Comparison of ENCODE assay signal across 28 cellular contexts in genomic region chr9:23556459-23556858, GRCh38.
DNase-seq lines count a peak whose midpoint lies in the region; ATAC-seq and TF ChIP-seq lines count a peak whose summit lies in the region.
"Had no signal": no experiment of that assay in that cellular context is flagged by ENCODE, and none has a peak within 500 bp of the region (broad histone marks: within the 10 kb centered on the region; RNA-seq: fewer than 3 reads in every experiment).

No MANE protein-coding gene starts in this region.

- H3K79me2 ChIP-seq in PC-3 (ENCODE audit: low read length) = no peaks in the 10 kb centered on the region
- H3K79me2 ChIP-seq: hepatocyte had no signal

- H3K9me3 Mint-ChIP-seq in glutamatergic neuron (ENCODE audit: unreplicated experiment) = peaks cover 9% of the 10 kb centered on the region

- H3K27me3 ChIP-seq in PC-3 (ENCODE audit: low read length) = no peaks in the 10 kb centered on the region
- H3K27me3 ChIP-seq: BE2C, gastrocnemius medialis, hepatocyte, neutrophil, sigmoid colon, SJSA1, transverse colon had no signal

- H3K9me3 ChIP-seq in PC-3 (ENCODE audit: low read length) = no peaks in the 10 kb centered on the region
- H3K9me3 ChIP-seq: BE2C, gastrocnemius medialis, neutrophil, prostate gland, sigmoid colon, SJSA1, transverse colon had no signal

- no peak overlapping the region for H2AFZ ChIP-seq in PC-3 (ENCODE audit: low read length)
- H2AFZ ChIP-seq: hepatocyte had no signal

- DNase-seq in M059J (ENCODE audit: low read depth) = peak; percentile 89
- DNase-seq in PC-3 = peak; percentile 66
- no peak for DNase-seq in glutamatergic neuron
- DNase-seq in omental fat pad (ENCODE audit: low spot score) = no peak
- DNase-seq in superior temporal gyrus (ENCODE audit: extremely low spot score) = no peak
- DNase-seq in H4 (ENCODE audit: low spot score) = no peak
- DNase-seq: activated CD4-positive, alpha-beta T cell treated with anti-CD3 and anti-CD28 coated beads for 4 hours; activated CD8-positive, alpha-beta T cell treated with anti-CD3 and anti-CD28 coated beads, Interleukin-2, amount 10 ng/mL, durations not matched to agents 7 days and 5 days; activated naive CD4-positive, alpha-beta T cell treated with anti-CD3 and anti-CD28 coated beads, Interleukin-2, amount 10 ng/mL, durations not matched to agents 7 days and 5 days; amniotic stem cell; BE2C; DMS153; gastrocnemius medialis; NCI-H1048; NCI-H187; NCI-H2171 treated with DMSO at 0.1 percent for 48 hours; NCI-H526; sigmoid colon; stimulated activated CD4-positive, alpha-beta T cell treated with anti-CD3 and anti-CD28 coated beads, Interleukin-4, amount 100 ng/mL, for 1 hour; T-cell; transverse colon; WERI-Rb-1 had no signal

- no peak overlapping the region for H3K4me3 ChIP-seq in PC-3 (ENCODE audit: low read length)
- H3K4me3 ChIP-seq: gastrocnemius medialis, hepatocyte, lung, prostate gland, sigmoid colon, SJSA1, transverse colon had no signal

- no TSS peak for BruUV-seq in PC-3 (replicated peaks; lab: Mats Ljungman, UMichigan)

- no peaks in the 10 kb centered on the region for H3K36me3 ChIP-seq in PC-3 (ENCODE audit: low read depth, low read length)
- H3K36me3 ChIP-seq: BE2C, gastrocnemius medialis, neutrophil, prostate gland, sigmoid colon, SJSA1, transverse colon, WERI-Rb-1 had no signal

- H3K27me3 Mint-ChIP-seq in glutamatergic neuron (ENCODE audit: unreplicated experiment) = peaks cover 5% of the 10 kb centered on the region
- H3K27me3 Mint-ChIP-seq: activated naive CD4-positive, alpha-beta T cell treated with anti-CD3 and anti-CD28 coated beads, Interleukin-2, amount 10 ng/mL, durations not matched to agents 7 days and 5 days; T-cell had no signal

- H3K36me3 Mint-ChIP-seq in glutamatergic neuron (ENCODE audit: unreplicated experiment) = no peaks in the 10 kb centered on the region
- H3K36me3 Mint-ChIP-seq: activated naive CD4-positive, alpha-beta T cell treated with anti-CD3 and anti-CD28 coated beads, Interleukin-2, amount 10 ng/mL, durations not matched to agents 7 days and 5 days; T-cell had no signal

- no peak overlapping the region for H3K9ac ChIP-seq in PC-3 (ENCODE audit: low read length)

- CTCF ChIA-PET in PC-3 (lab: Charles Lee) = no interaction called here

- H3K27ac ChIP-seq in PC-3 (ENCODE audit: low read length) = no peak overlapping the region
- H3K27ac ChIP-seq: gastrocnemius medialis, neutrophil, prostate gland, sigmoid colon, SJSA1, transverse colon, WERI-Rb-1 had no signal

- H3F3A ChIP-seq in PC-3 (ENCODE audit: low read length, unreplicated experiment) = no peaks in the 10 kb centered on the region

- no peak overlapping the region for H3K4me3 Mint-ChIP-seq in glutamatergic neuron (ENCODE audit: unreplicated experiment)
- H3K4me3 Mint-ChIP-seq: activated CD8-positive, alpha-beta T cell treated with anti-CD3 and anti-CD28 coated beads, Interleukin-2, amount 10 ng/mL, durations not matched to agents 7 days and 5 days; activated naive CD4-positive, alpha-beta T cell treated with anti-CD3 and anti-CD28 coated beads, Interleukin-2, amount 10 ng/mL, durations not matched to agents 7 days and 5 days; T-cell had no signal

- H3K9me2 ChIP-seq in PC-3 (replicated peaks; ENCODE audit: low read length) = no peaks in the 10 kb centered on the region

- no peak for TF ChIP-seq CTCF in PC-3 (conservative IDR thresholded peaks at IDR 0.05; ENCODE audit: low read depth, low read length)
- no peak for TF ChIP-seq CTCF in glutamatergic neuron (IDR thresholded peaks at IDR 0.05; ENCODE audit: partially characterized antibody, unreplicated experiment)
- TF ChIP-seq CTCF in omental fat pad (IDR thresholded peaks at IDR 0.05) = no peak

- peaks cover 19% of the 10 kb centered on the region for H3K4me1 ChIP-seq in PC-3 (ENCODE audit: insufficient read depth, low read length)
- H3K4me1 ChIP-seq: BE2C, gastrocnemius medialis, prostate gland, sigmoid colon, SJSA1, transverse colon had no signal

- intact Hi-C loops in PC-3 (cut with micrococcal nuclease) = no loop called here

- POLR2A ChIA-PET in PC-3 (lab: Charles Lee; ENCODE audit: unreplicated experiment) = no interaction called here

- peaks cover 45% of the 10 kb centered on the region for H3K4me1 Mint-ChIP-seq in glutamatergic neuron (ENCODE audit: low read depth, unreplicated experiment)
- H3K4me1 Mint-ChIP-seq: activated naive CD4-positive, alpha-beta T cell treated with anti-CD3 and anti-CD28 coated beads, Interleukin-2, amount 10 ng/mL, durations not matched to agents 7 days and 5 days; T-cell had no signal

- H4K20me1 ChIP-seq in PC-3 (ENCODE audit: low read length) = no peaks in the 10 kb centered on the region

- peak overlapping the region; percentile 49 for H3K27ac Mint-ChIP-seq in glutamatergic neuron (ENCODE audit: unreplicated experiment)
- H3K27ac Mint-ChIP-seq: activated CD8-positive, alpha-beta T cell treated with anti-CD3 and anti-CD28 coated beads, Interleukin-2, amount 10 ng/mL, durations not matched to agents 7 days and 5 days; activated naive CD4-positive, alpha-beta T cell treated with anti-CD3 and anti-CD28 coated beads, Interleukin-2, amount 10 ng/mL, durations not matched to agents 7 days and 5 days; T-cell had no signal

- ATAC-seq in PC-3 = peak; percentile 48
- ATAC-seq in omental fat pad (ENCODE audit: low FRiP score) = peak; percentile 35
- no peak for ATAC-seq in GM18519 (IDR thresholded peaks at IDR 0.05; ENCODE audit: low FRiP score, unreplicated experiment)
- ATAC-seq: activated CD8-positive, alpha-beta T cell treated with anti-CD3 and anti-CD28 coated beads, Interleukin-2, amount 10 ng/mL, durations not matched to agents 7 days and 5 days; gastrocnemius medialis; T-cell had no signal

- H3K4me2 ChIP-seq in PC-3 (ENCODE audit: low read length) = peak overlapping the region; percentile 15; the same call in 1 of the 2 replicates

Comparison
In these comparisons a context has a peak if more than half of its experiments do, and no peak if none do; other contexts are left out.
1. DNase-seq: peak in M059J (single experiment) and PC-3 (single experiment); none in glutamatergic neuron (single experiment), omental fat pad (single experiment), superior temporal gyrus (single experiment) and H4 (single experiment).